1 cellular context compared by ENCODE assay signal in the genomic region with DNA sequence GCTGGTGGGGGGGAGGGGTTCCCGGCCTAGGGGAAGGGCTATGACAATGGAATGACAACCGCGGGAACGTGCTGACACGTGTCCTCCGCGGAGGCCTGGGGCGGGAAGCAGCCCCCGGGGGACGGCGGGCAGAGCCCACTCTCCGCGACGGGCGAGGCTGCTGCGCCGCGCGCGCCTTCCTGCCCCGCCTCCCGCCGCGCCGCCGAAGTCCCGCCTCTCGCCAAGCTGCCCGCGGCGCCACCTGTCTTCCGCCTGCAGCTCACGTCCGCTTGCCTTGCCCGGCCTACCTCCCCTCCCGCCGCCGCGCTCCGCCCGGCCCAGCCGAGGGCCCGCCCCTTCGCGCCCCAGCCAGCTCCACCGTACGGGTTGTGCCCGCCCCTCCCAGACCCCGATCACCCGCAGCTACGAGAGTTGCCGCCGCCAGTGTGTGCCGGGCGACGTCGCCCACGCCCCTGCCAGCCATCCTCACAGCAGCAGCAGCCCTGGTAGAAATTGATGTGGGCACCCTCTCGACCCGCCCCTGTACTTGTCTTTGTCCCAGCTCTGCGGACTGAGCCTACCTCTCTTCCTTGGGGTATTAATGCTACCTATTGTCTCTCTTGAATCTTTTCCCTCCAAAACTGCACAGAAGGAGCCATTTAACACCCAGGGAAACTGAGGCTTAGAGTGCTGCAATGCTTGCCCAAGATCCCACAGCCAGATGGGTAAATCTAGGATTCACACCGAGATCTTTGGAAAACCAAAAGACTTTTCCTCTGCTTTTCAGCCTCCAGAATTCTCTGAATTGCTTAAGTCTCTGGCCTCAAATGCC.
TF ChIP-seq lines count a peak whose summit lies in the region.

A gene with protein sequence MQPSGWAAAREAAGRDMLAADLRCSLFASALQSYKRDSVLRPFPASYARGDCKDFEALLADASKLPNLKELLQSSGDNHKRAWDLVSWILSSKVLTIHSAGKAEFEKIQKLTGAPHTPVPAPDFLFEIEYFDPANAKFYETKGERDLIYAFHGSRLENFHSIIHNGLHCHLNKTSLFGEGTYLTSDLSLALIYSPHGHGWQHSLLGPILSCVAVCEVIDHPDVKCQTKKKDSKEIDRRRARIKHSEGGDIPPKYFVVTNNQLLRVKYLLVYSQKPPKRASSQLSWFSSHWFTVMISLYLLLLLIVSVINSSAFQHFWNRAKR (minus strand): TSS at position 180 of the 811 bp plus-strand sequence. CDS start 457 bp downstream, outside the sequence.

TF ChIP-seq in K562, 482 proteins besides CTCF, POLR2A, EP300 and RAD21 (continued from another document and continues in another):
- TF ChIP-seq, protein P1, sequence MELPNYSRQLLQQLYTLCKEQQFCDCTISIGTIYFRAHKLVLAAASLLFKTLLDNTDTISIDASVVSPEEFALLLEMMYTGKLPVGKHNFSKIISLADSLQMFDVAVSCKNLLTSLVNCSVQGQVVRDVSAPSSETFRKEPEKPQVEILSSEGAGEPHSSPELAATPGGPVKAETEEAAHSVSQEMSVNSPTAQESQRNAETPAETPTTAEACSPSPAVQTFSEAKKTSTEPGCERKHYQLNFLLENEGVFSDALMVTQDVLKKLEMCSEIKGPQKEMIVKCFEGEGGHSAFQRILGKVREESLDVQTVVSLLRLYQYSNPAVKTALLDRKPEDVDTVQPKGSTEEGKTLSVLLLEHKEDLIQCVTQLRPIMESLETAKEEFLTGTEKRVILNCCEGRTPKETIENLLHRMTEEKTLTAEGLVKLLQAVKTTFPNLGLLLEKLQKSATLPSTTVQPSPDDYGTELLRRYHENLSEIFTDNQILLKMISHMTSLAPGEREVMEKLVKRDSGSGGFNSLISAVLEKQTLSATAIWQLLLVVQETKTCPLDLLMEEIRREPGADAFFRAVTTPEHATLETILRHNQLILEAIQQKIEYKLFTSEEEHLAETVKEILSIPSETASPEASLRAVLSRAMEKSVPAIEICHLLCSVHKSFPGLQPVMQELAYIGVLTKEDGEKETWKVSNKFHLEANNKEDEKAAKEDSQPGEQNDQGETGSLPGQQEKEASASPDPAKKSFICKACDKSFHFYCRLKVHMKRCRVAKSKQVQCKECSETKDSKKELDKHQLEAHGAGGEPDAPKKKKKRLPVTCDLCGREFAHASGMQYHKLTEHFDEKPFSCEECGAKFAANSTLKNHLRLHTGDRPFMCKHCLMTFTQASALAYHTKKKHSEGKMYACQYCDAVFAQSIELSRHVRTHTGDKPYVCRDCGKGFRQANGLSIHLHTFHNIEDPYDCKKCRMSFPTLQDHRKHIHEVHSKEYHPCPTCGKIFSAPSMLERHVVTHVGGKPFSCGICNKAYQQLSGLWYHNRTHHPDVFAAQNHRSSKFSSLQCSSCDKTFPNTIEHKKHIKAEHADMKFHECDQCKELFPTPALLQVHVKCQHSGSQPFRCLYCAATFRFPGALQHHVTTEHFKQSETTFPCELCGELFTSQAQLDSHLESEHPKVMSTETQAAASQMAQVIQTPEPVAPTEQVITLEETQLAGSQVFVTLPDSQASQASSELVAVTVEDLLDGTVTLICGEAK (IDR thresholded peaks at IDR 0.05) = no peak
- TF ChIP-seq, protein P1 (CRISPR knock-in tag; IDR thresholded peaks at IDR 0.05) = no peak
- TF ChIP-seq E2F3 (CRISPR knock-in tag; IDR thresholded peaks at IDR 0.05) (peak; percentile 51; the same call in 1 of the 2 replicates), TSC22D4 (tag; IDR thresholded peaks at IDR 0.05) (no peak), GATAD2A (IDR thresholded peaks at IDR 0.05) (peak; percentile 11; the same call in 1 of the 2 replicates), NFIC (IDR thresholded peaks at IDR 0.05) (peak; percentile 16; the same call in 1 of the 2 replicates), OTX1 (CRISPR knock-in tag; IDR thresholded peaks at IDR 0.05) (no peak), POLR2G (IDR thresholded peaks at IDR 0.05; ENCODE audit: low read depth, low read length) (peak; percentile 81), ZNF589 (CRISPR knock-in tag; IDR thresholded peaks at IDR 0.05; ENCODE audit: low read depth) (no peak; the same call in 1 of the 2 replicates), NRF1 (conservative IDR thresholded peaks at IDR 0.05 in 1 of 2, IDR thresholded peaks at IDR 0.05 in 1 of 2) (peak in 1 of 2 experiments; percentile 68; a peak in 2 of 4 replicates), SMARCC2 (IDR thresholded peaks at IDR 0.05; ENCODE audit: low read depth) (no peak), TGIF2 (CRISPR knock-in tag; IDR thresholded peaks at IDR 0.05) (no peak), ETS2 (tag; IDR thresholded peaks at IDR 0.05; ENCODE audit: borderline replicate concordance, poor library complexity, severe bottlenecking) (no peak), CHCHD3 (CRISPR knock-in tag; IDR thresholded peaks at IDR 0.05) (no peak), KDM5B (IDR thresholded peaks at IDR 0.05; ENCODE audit: insufficient replicate concordance, low read depth, low read length) (no peak), NFIX (CRISPR knock-in tag; IDR thresholded peaks at IDR 0.05; ENCODE audit: low read depth) (no peak), POLR2AphosphoS5 (IDR thresholded peaks at IDR 0.05; ENCODE audit: control insufficient read depth, insufficient read depth, low read depth, low read length) (peak; percentile 46; the same call in 1 of the 2 replicates), ZNF316 (IDR thresholded peaks at IDR 0.05) (no peak), PHB (CRISPR knock-in tag; IDR thresholded peaks at IDR 0.05) (no peak), NR2C2 (CRISPR knock-in tag; IDR thresholded peaks at IDR 0.05) (0 out of 2 replicates have a peak, but pooled peaks have one; percentile 28), NR2C2 (tag; IDR thresholded peaks at IDR 0.05) (no peak), ZNF584 (CRISPR knock-in tag; IDR thresholded peaks at IDR 0.05; ENCODE audit: low read depth) (no peak), CBX3 (IDR thresholded peaks at IDR 0.05; ENCODE audit: borderline replicate concordance in 1 of 2, low read length in 2 of 2) (no peak), POLR2B (IDR thresholded peaks at IDR 0.05; ENCODE audit: low read depth, partially characterized antibody) (peak; percentile 25), NR2C1 (IDR thresholded peaks at IDR 0.05) (no peak), NR2C1 (tag; IDR thresholded peaks at IDR 0.05) (no peak), ZFX (CRISPR knock-in tag; IDR thresholded peaks at IDR 0.05) (peak; percentile 86), THRAP3 (IDR thresholded peaks at IDR 0.05; ENCODE audit: borderline replicate concordance) (no peak), YY1 (IDR thresholded peaks at IDR 0.05; ENCODE audit: borderline replicate concordance in 1 of 3, control insufficient read depth in 1 of 3, extremely low read depth in 1 of 3, insufficient read depth in 3 of 3, insufficient read length in 1 of 3, insufficient replicate concordance in 2 of 3, low read depth in 1 of 3, low read length in 2 of 3) (peak in 2 of 3 experiments; percentile 46 to 49), RBM34 (IDR thresholded peaks at IDR 0.05; ENCODE audit: borderline replicate concordance, insufficient read depth, low read length) (0 out of 2 replicates have a peak, but pooled peaks have one; percentile 50), XRCC5 (IDR thresholded peaks at IDR 0.05; ENCODE audit: low read depth, low read length) (no peak), SRSF9 (IDR thresholded peaks at IDR 0.05; ENCODE audit: borderline replicate concordance, low read depth, low read length) (no peak), TAF15 (IDR thresholded peaks at IDR 0.05; ENCODE audit: low read depth, low read length) (no peak), ILK (tag; IDR thresholded peaks at IDR 0.05; ENCODE audit: borderline replicate concordance, low read depth) (no peak), MAZ (CRISPR knock-in tag; conservative IDR thresholded peaks at IDR 0.05 in 1 of 2, IDR thresholded peaks at IDR 0.05 in 1 of 2) (peak in 1 of 2 experiments; percentile 65; a peak in 2 of 4 replicates), ELF1 (tag; IDR thresholded peaks at IDR 0.05) (no peak), ZFP1 (CRISPR knock-in tag; IDR thresholded peaks at IDR 0.05) (no peak), ZNF282 (CRISPR knock-in tag; IDR thresholded peaks at IDR 0.05) (no peak; the same call in 1 of the 2 replicates)
- TF ChIP-seq, protein P2, sequence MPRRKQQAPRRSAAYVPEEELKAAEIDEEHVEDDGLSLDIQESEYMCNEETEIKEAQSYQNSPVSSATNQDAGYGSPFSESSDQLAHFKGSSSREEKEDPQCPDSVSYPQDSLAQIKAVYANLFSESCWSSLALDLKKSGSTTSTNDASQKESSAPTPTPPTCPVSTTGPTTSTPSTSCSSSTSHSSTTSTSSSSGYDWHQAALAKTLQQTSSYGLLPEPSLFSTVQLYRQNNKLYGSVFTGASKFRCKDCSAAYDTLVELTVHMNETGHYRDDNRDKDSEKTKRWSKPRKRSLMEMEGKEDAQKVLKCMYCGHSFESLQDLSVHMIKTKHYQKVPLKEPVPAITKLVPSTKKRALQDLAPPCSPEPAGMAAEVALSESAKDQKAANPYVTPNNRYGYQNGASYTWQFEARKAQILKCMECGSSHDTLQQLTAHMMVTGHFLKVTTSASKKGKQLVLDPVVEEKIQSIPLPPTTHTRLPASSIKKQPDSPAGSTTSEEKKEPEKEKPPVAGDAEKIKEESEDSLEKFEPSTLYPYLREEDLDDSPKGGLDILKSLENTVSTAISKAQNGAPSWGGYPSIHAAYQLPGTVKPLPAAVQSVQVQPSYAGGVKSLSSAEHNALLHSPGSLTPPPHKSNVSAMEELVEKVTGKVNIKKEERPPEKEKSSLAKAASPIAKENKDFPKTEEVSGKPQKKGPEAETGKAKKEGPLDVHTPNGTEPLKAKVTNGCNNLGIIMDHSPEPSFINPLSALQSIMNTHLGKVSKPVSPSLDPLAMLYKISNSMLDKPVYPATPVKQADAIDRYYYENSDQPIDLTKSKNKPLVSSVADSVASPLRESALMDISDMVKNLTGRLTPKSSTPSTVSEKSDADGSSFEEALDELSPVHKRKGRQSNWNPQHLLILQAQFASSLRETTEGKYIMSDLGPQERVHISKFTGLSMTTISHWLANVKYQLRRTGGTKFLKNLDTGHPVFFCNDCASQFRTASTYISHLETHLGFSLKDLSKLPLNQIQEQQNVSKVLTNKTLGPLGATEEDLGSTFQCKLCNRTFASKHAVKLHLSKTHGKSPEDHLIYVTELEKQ (CRISPR knock-in tag; IDR thresholded peaks at IDR 0.05) = no peak
- TF ChIP-seq, protein P3, sequence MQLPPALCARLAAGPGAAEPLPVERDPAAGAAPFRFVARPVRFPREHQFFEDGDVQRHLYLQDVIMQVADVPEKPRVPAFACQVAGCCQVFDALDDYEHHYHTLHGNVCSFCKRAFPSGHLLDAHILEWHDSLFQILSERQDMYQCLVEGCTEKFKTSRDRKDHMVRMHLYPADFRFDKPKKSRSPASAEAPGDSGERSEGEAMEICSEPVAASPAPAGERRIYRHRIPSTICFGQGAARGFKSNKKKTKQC (CRISPR knock-in tag; IDR thresholded peaks at IDR 0.05) = peak; percentile 40; the same call in 1 of the 2 replicates
- TF ChIP-seq, protein P4, sequence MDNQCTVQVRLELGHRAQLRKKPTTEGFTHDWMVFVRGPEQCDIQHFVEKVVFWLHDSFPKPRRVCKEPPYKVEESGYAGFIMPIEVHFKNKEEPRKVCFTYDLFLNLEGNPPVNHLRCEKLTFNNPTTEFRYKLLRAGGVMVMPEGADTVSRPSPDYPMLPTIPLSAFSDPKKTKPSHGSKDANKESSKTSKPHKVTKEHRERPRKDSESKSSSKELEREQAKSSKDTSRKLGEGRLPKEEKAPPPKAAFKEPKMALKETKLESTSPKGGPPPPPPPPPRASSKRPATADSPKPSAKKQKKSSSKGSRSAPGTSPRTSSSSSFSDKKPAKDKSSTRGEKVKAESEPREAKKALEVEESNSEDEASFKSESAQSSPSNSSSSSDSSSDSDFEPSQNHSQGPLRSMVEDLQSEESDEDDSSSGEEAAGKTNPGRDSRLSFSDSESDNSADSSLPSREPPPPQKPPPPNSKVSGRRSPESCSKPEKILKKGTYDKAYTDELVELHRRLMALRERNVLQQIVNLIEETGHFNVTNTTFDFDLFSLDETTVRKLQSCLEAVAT (IDR thresholded peaks at IDR 0.05) = no peak
- TF ChIP-seq, protein P5, sequence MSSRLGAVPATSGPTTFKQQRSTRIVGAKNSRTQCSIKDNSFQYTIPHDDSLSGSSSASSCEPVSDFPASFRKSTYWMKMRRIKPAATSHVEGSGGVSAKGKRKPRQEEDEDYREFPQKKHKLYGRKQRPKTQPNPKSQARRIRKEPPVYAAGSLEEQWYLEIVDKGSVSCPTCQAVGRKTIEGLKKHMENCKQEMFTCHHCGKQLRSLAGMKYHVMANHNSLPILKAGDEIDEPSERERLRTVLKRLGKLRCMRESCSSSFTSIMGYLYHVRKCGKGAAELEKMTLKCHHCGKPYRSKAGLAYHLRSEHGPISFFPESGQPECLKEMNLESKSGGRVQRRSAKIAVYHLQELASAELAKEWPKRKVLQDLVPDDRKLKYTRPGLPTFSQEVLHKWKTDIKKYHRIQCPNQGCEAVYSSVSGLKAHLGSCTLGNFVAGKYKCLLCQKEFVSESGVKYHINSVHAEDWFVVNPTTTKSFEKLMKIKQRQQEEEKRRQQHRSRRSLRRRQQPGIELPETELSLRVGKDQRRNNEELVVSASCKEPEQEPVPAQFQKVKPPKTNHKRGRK (tag; IDR thresholded peaks at IDR 0.05) = no peak
- TF ChIP-seq, protein P6, sequence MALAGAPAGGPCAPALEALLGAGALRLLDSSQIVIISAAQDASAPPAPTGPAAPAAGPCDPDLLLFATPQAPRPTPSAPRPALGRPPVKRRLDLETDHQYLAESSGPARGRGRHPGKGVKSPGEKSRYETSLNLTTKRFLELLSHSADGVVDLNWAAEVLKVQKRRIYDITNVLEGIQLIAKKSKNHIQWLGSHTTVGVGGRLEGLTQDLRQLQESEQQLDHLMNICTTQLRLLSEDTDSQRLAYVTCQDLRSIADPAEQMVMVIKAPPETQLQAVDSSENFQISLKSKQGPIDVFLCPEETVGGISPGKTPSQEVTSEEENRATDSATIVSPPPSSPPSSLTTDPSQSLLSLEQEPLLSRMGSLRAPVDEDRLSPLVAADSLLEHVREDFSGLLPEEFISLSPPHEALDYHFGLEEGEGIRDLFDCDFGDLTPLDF (CRISPR knock-in tag; IDR thresholded peaks at IDR 0.05) = no peak
